ENCODE assay signal across 1 cellular context in genomic region chr16:30698139-30698815, GRCh38.
TF ChIP-seq lines count a peak whose summit lies in the region.

No MANE protein-coding gene starts in this region.

TF ChIP-seq in K562, 482 proteins besides CTCF, POLR2A, EP300 and RAD21 (continued from another document and continues in another):
- TF ChIP-seq ARID4B (CRISPR knock-in tag; IDR thresholded peaks at IDR 0.05) (peak; percentile 83; the same call in 1 of the 2 replicates), ZNF212 (CRISPR knock-in tag; IDR thresholded peaks at IDR 0.05) (no peak), ZNF318 (IDR thresholded peaks at IDR 0.05; ENCODE audit: borderline replicate concordance in 1 of 2, low read depth in 1 of 2) (0 out of 4 replicates have a peak, but pooled peaks of 1 of the 2 experiments have one; percentile 60), PHF8 (IDR thresholded peaks at IDR 0.05; ENCODE audit: borderline replicate concordance, low read length) (peak; percentile 97), ZNF764 (CRISPR knock-in tag; IDR thresholded peaks at IDR 0.05; ENCODE audit: low read depth) (no peak), VEZF1 (CRISPR knock-in tag; IDR thresholded peaks at IDR 0.05) (peak; percentile 99), ELK3 (CRISPR knock-in tag; IDR thresholded peaks at IDR 0.05) (no peak), CREBBP (IDR thresholded peaks at IDR 0.05; ENCODE audit: low read depth, low read length) (no peak), SRSF7 (optimal IDR thresholded peaks at IDR 0.05; ENCODE audit: low read depth, low read length) (no peak), MAX (CRISPR knock-in tag; IDR thresholded peaks at IDR 0.05) (peak; percentile 80), ZC3H4 (CRISPR knock-in tag; IDR thresholded peaks at IDR 0.05; ENCODE audit: borderline replicate concordance) (no peak; the same call in 1 of the 2 replicates), STAT6 (CRISPR knock-in tag; IDR thresholded peaks at IDR 0.05) (no peak; the same call in 1 of the 2 replicates), CEBPB (tag; IDR thresholded peaks at IDR 0.05) (no peak), ZNF184 (CRISPR knock-in tag; IDR thresholded peaks at IDR 0.05) (no peak), HLTF (IDR thresholded peaks at IDR 0.05) (peak; percentile 95), HNRNPK (IDR thresholded peaks at IDR 0.05; ENCODE audit: low read depth, low read length, poor library complexity, severe bottlenecking) (no peak), SRSF1 (IDR thresholded peaks at IDR 0.05; ENCODE audit: low read depth, low read length) (peak; percentile 91), RBBP5 (IDR thresholded peaks at IDR 0.05; ENCODE audit: borderline replicate concordance, insufficient read depth, low read length, poor library complexity, severe bottlenecking) (peak; percentile 64), CC2D1A (IDR thresholded peaks at IDR 0.05) (peak; percentile 55; the same call in 1 of the 2 replicates), ETV6 (IDR thresholded peaks at IDR 0.05; ENCODE audit: borderline replicate concordance in 1 of 2, low read depth in 2 of 2, low read length in 1 of 2) (no peak), ETV6 (CRISPR knock-in tag; IDR thresholded peaks at IDR 0.05; ENCODE audit: borderline replicate concordance) (peak; percentile 63; the same call in 1 of the 2 replicates), HDAC3 (IDR thresholded peaks at IDR 0.05; ENCODE audit: borderline replicate concordance, partially characterized antibody) (peak; percentile 19), SPI1 (IDR thresholded peaks at IDR 0.05; ENCODE audit: borderline replicate concordance, low read depth, low read length) (0 out of 2 replicates have a peak, but pooled peaks have one; percentile 6), POLR2G (IDR thresholded peaks at IDR 0.05; ENCODE audit: low read depth, low read length) (peak; percentile 95), POLR3A (IDR thresholded peaks at IDR 0.05; ENCODE audit: borderline replicate concordance, extremely low read depth, insufficient read depth, insufficient read length) (no peak), MYC (IDR thresholded peaks at IDR 0.05; ENCODE audit: low read depth, low read length) (peak; percentile 93), MYC (CRISPR knock-in tag; IDR thresholded peaks at IDR 0.05; ENCODE audit: borderline replicate concordance, low read depth) (peak; percentile 96), IRF1 (CRISPR knock-in tag; IDR thresholded peaks at IDR 0.05; ENCODE audit: borderline replicate concordance) (no peak), FOXJ3 (CRISPR knock-in tag; IDR thresholded peaks at IDR 0.05) (no peak), ZBTB2 (IDR thresholded peaks at IDR 0.05) (peak; percentile 79; the same call in 1 of the 2 replicates)
- TF ChIP-seq, protein P1, sequence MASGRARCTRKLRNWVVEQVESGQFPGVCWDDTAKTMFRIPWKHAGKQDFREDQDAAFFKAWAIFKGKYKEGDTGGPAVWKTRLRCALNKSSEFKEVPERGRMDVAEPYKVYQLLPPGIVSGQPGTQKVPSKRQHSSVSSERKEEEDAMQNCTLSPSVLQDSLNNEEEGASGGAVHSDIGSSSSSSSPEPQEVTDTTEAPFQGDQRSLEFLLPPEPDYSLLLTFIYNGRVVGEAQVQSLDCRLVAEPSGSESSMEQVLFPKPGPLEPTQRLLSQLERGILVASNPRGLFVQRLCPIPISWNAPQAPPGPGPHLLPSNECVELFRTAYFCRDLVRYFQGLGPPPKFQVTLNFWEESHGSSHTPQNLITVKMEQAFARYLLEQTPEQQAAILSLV (tag; IDR thresholded peaks at IDR 0.05), result no peak
- TF ChIP-seq, protein P2, sequence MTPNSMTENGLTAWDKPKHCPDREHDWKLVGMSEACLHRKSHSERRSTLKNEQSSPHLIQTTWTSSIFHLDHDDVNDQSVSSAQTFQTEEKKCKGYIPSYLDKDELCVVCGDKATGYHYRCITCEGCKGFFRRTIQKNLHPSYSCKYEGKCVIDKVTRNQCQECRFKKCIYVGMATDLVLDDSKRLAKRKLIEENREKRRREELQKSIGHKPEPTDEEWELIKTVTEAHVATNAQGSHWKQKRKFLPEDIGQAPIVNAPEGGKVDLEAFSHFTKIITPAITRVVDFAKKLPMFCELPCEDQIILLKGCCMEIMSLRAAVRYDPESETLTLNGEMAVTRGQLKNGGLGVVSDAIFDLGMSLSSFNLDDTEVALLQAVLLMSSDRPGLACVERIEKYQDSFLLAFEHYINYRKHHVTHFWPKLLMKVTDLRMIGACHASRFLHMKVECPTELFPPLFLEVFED (CRISPR knock-in tag; conservative IDR thresholded peaks at IDR 0.05), result peak; percentile 88
